ENCODE assay signal across 13 cellular contexts in genomic region chr9:13429271-13429670, GRCh38.
"Had no signal": no experiment of that assay in that cellular context is flagged by ENCODE, and none has a peak within 500 bp of the region (broad histone marks: within the 10 kb centered on the region; RNA-seq: fewer than 3 reads in every experiment).

No MANE protein-coding gene starts in this region.

- FAIRE-seq: bronchial epithelial cell had no signal

- H3K9me3 ChIP-seq: esophagus squamous epithelium, transverse colon, vagina had no signal

- H3K4me1 ChIP-seq: vagina had no signal

- H3K36me3 ChIP-seq: esophagus squamous epithelium, transverse colon, vagina had no signal

- ATAC-seq: activated CD4-positive, CD25-positive, alpha-beta regulatory T cell treated with anti-CD3 and anti-CD28 coated beads, Interleukin-2, amount 50 U/mL, for 24 hours; natural killer cell; stimulated activated memory B cell treated with anti-CD40 and anti-IgM and Interleukin-4, amounts not matched to agents 10 μg/mL and 1 μg/mL and 100 μg/mL, for 72 hours had no signal

- H3K4me3 ChIP-seq: transverse colon, vagina had no signal

- H3K27ac ChIP-seq: transverse colon, vagina had no signal

- DNase-seq: activated naive CD4-positive, alpha-beta T cell; activated T-cell treated with anti-CD3 and anti-CD28 coated beads for 4 hours; aorta; esophagus squamous epithelium; kidney glomerular epithelial cell; mesenchymal stem cell; natural killer cell; stimulated activated CD4-positive, alpha-beta T cell treated with anti-CD3 and anti-CD28 coated beads, Interleukin-2, amount 100 ng/mL, for 48 hours; transverse colon had no signal

- H3K27me3 ChIP-seq: esophagus squamous epithelium, transverse colon, vagina had no signal
